ENCODE assay signal across 1 cellular context in genomic region chr17:1516403-1517161, GRCh38.
A peak's percentile ranks its signal among the peaks of the same experiment; 100 is the strongest.
TF ChIP-seq lines count a peak whose summit lies in the region.

Gene INPP5K (minus strand): TSS chr17:1516612. CDS start chr17:1516499, 113 bp downstream.

TF ChIP-seq in GM23338, 12 proteins besides CTCF, POLR2A, EP300 and RAD21 (continued from another document):
- TF ChIP-seq, protein P1, sequence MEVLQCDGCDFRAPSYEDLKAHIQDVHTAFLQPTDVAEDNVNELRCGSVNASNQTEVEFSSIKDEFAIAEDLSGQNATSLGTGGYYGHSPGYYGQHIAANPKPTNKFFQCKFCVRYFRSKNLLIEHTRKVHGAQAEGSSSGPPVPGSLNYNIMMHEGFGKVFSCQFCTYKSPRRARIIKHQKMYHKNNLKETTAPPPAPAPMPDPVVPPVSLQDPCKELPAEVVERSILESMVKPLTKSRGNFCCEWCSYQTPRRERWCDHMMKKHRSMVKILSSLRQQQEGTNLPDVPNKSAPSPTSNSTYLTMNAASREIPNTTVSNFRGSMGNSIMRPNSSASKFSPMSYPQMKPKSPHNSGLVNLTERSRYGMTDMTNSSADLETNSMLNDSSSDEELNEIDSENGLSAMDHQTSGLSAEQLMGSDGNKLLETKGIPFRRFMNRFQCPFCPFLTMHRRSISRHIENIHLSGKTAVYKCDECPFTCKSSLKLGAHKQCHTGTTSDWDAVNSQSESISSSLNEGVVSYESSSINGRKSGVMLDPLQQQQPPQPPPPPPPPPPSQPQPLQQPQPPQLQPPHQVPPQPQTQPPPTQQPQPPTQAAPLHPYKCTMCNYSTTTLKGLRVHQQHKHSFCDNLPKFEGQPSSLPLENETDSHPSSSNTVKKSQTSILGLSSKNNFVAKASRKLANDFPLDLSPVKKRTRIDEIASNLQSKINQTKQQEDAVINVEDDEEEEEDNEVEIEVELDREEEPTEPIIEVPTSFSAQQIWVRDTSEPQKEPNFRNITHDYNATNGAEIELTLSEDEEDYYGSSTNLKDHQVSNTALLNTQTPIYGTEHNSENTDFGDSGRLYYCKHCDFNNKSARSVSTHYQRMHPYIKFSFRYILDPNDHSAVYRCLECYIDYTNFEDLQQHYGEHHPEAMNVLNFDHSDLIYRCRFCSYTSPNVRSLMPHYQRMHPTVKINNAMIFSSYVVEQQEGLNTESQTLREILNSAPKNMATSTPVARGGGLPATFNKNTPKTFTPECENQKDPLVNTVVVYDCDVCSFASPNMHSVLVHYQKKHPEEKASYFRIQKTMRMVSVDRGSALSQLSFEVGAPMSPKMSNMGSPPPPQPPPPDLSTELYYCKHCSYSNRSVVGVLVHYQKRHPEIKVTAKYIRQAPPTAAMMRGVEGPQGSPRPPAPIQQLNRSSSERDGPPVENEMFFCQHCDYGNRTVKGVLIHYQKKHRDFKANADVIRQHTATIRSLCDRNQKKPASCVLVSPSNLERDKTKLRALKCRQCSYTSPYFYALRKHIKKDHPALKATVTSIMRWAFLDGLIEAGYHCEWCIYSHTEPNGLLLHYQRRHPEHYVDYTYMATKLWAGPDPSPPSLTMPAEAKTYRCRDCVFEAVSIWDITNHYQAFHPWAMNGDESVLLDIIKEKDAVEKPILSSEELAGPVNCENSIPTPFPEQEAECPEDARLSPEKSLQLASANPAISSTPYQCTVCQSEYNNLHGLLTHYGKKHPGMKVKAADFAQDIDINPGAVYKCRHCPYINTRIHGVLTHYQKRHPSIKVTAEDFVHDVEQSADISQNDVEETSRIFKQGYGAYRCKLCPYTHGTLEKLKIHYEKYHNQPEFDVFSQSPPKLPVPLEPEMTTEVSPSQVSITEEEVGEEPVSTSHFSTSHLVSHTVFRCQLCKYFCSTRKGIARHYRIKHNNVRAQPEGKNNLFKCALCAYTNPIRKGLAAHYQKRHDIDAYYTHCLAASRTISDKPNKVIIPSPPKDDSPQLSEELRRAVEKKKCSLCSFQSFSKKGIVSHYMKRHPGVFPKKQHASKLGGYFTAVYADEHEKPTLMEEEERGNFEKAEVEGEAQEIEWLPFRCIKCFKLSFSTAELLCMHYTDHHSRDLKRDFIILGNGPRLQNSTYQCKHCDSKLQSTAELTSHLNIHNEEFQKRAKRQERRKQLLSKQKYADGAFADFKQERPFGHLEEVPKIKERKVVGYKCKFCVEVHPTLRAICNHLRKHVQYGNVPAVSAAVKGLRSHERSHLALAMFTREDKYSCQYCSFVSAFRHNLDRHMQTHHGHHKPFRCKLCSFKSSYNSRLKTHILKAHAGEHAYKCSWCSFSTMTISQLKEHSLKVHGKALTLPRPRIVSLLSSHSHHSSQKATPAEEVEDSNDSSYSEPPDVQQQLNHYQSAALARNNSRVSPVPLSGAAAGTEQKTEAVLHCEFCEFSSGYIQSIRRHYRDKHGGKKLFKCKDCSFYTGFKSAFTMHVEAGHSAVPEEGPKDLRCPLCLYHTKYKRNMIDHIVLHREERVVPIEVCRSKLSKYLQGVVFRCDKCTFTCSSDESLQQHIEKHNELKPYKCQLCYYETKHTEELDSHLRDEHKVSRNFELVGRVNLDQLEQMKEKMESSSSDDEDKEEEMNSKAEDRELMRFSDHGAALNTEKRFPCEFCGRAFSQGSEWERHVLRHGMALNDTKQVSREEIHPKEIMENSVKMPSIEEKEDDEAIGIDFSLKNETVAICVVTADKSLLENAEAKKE (CRISPR knock-in tag; IDR thresholded peaks at IDR 0.05), result no peak
- no peak for TF ChIP-seq STAT1 (IDR thresholded peaks at IDR 0.05; ENCODE audit: unreplicated experiment)
- TF ChIP-seq ZNF114 (CRISPR knock-in tag; IDR thresholded peaks at IDR 0.05), result no peak
- TF ChIP-seq CREB1 (CRISPR knock-in tag; IDR thresholded peaks at IDR 0.05; ENCODE audit: low read depth), result peak; percentile 90
- TF ChIP-seq, protein P2, sequence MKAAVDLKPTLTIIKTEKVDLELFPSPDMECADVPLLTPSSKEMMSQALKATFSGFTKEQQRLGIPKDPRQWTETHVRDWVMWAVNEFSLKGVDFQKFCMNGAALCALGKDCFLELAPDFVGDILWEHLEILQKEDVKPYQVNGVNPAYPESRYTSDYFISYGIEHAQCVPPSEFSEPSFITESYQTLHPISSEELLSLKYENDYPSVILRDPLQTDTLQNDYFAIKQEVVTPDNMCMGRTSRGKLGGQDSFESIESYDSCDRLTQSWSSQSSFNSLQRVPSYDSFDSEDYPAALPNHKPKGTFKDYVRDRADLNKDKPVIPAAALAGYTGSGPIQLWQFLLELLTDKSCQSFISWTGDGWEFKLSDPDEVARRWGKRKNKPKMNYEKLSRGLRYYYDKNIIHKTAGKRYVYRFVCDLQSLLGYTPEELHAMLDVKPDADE (IDR thresholded peaks at IDR 0.05), result peak; percentile 53
- TF ChIP-seq ZNF331 (CRISPR knock-in tag; IDR thresholded peaks at IDR 0.05; ENCODE audit: low read depth), result no peak
- peak; percentile 94 for TF ChIP-seq POLR2AphosphoS5 (IDR thresholded peaks at IDR 0.05; ENCODE audit: low read depth)
